1 cellular context compared by ENCODE assay signal in genomic region chr3:42849017-42849416, GRCh38.
TF ChIP-seq lines count a peak whose summit lies in the region.

No MANE protein-coding gene starts in this region.

TF ChIP-seq in SK-N-SH, 30 proteins besides CTCF, POLR2A, EP300 and RAD21:
- TF ChIP-seq USF1 (IDR thresholded peaks at IDR 0.05; ENCODE audit: borderline replicate concordance, low read depth) (no peak), TCF12 (IDR thresholded peaks at IDR 0.05) (no peak)
- TF ChIP-seq, protein P1, sequence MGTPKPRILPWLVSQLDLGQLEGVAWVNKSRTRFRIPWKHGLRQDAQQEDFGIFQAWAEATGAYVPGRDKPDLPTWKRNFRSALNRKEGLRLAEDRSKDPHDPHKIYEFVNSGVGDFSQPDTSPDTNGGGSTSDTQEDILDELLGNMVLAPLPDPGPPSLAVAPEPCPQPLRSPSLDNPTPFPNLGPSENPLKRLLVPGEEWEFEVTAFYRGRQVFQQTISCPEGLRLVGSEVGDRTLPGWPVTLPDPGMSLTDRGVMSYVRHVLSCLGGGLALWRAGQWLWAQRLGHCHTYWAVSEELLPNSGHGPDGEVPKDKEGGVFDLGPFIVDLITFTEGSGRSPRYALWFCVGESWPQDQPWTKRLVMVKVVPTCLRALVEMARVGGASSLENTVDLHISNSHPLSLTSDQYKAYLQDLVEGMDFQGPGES (IDR thresholded peaks at IDR 0.05; ENCODE audit: low read depth, low read length): no peak
